ENCODE assay signal across 15 cellular contexts in genomic region chr17:9401434-9401833, GRCh38.
DNase-seq lines count a peak whose midpoint lies in the region; ATAC-seq and TF ChIP-seq lines count a peak whose summit lies in the region.
"Had no signal": no experiment of that assay in that cellular context is flagged by ENCODE, and none has a peak within 500 bp of the region (broad histone marks: within the 10 kb centered on the region; RNA-seq: fewer than 3 reads in every experiment).

No MANE protein-coding gene starts in this region.

- H3K27ac Mint-ChIP-seq in endodermal cell: no peak overlapping the region
- H3K27ac Mint-ChIP-seq: activated T-cell treated with anti-CD3 and anti-CD28 coated beads, Interleukin-2, amount 50 U/mL, for 72 hours had no signal

- H3K9me3 ChIP-seq in PC-9 (ENCODE audit: insufficient read depth, low read depth) (no peaks in the 10 kb centered on the region), psoas muscle (no peaks in the 10 kb centered on the region), endodermal cell (ENCODE audit: control insufficient read depth, low read length) (no peaks in the 10 kb centered on the region)

- BruUV-seq in PC-9 (replicated peaks; lab: Mats Ljungman, UMichigan): no TSS peak

- 0 out of 2 replicates have a peak overlapping the region, but pooled peaks have one; percentile 6 for H3K27ac ChIP-seq in PC-9
- peak overlapping the region; percentile 27 for H3K27ac ChIP-seq in psoas muscle
- H3K27ac ChIP-seq in endodermal cell (ENCODE audit: low read depth, low read length): no peak overlapping the region
- H3K27ac ChIP-seq: HL-60 had no signal

- TF ChIP-seq CTCF in PC-9 (conservative IDR thresholded peaks at IDR 0.05) (no peak), psoas muscle (IDR thresholded peaks at IDR 0.05) (no peak), endodermal cell (conservative IDR thresholded peaks at IDR 0.05) (no peak)

- peaks cover 10% of the 10 kb centered on the region for H3K9me3 Mint-ChIP-seq in endodermal cell

- H3K36me3 ChIP-seq in PC-9 (ENCODE audit: low read depth) (no peaks in the 10 kb centered on the region), psoas muscle (ENCODE audit: insufficient read depth in 1 of 2, low read depth in 1 of 2) (no peaks in the 10 kb centered on the region), endodermal cell (ENCODE audit: control insufficient read depth, insufficient read depth, low read length) (no peaks in the 10 kb centered on the region)

- intact Hi-C loops in PC-9 (cut with micrococcal nuclease; ENCODE audit: unreplicated experiment) (loop anchor here (10.0 kb wide), 2 partner anchors 287 to 407 kb away; no protein-coding TSS in a partner anchor), psoas muscle (cut with DNase I) (loop anchor here in 1 of 2 donors (5.0 kb wide), 1 partner anchor 121 kb away; no protein-coding TSS in a partner anchor)

- H3K4me3 Mint-ChIP-seq in endodermal cell: no peak overlapping the region
- H3K4me3 Mint-ChIP-seq: activated T-cell treated with anti-CD3 and anti-CD28 coated beads, Interleukin-2, amount 50 U/mL, for 72 hours had no signal

- peak; percentile 31 for DNase-seq in HCEC 1CT
- DNase-seq in PC-9: peak; percentile 18 to 65
- peak; percentile 16 for DNase-seq in fibroblast of peridontal ligament (ENCODE audit: extremely low read depth)
- DNase-seq in psoas muscle: no peak
- DNase-seq in NCI-H510A (lab: John Stamatoyannopoulos, UW): no peak
- DNase-seq in endodermal cell: no peak
- DNase-seq: activated T-cell treated with anti-CD3 and anti-CD28 coated beads, Interleukin-2, amount 50 U/mL, for 72 hours; aorta; NCI-H1417 treated with DMSO at 0.1 percent for 48 hours; NCI-H82; right cardiac atrium; substantia nigra had no signal

- ATAC-seq in psoas muscle (peak; percentile 82 to 96 (median 86)), GM21825 (IDR thresholded peaks at IDR 0.05; ENCODE audit: unreplicated experiment) (no peak), HG02870 (IDR thresholded peaks at IDR 0.05; ENCODE audit: unreplicated experiment) (no peak)
- ATAC-seq: activated T-cell treated with anti-CD3 and anti-CD28 coated beads, Interleukin-2, amount 50 U/mL, for 72 hours; right cardiac atrium had no signal

- H3K4me1 ChIP-seq in PC-9 (replicated peaks; ENCODE audit: insufficient read depth) (no peaks in the 10 kb centered on the region), psoas muscle (peaks cover 7% of the 10 kb centered on the region), endodermal cell (ENCODE audit: control insufficient read depth, insufficient read depth, low read length) (no peaks in the 10 kb centered on the region)

- POLR2A ChIA-PET in PC-9 (lab: Charles Lee; ENCODE audit: unreplicated experiment): no interaction called here

- no peak overlapping the region for H3K4me3 ChIP-seq in PC-9
- H3K4me3 ChIP-seq in psoas muscle: no peak overlapping the region
- no peak overlapping the region for H3K4me3 ChIP-seq in endodermal cell (ENCODE audit: low read length)

- H4K20me1 ChIP-seq in PC-9 (ENCODE audit: insufficient read depth): no peaks in the 10 kb centered on the region

- WGBS in psoas muscle, 3 donors: 25 to 38% (median 30%) methylated on average over 4 of the region's 4 CpGs
- WGBS in endodermal cell (ENCODE audit: insufficient coverage in 1 of 2, insufficient read length in 1 of 2), 2 experiments: 86 to 95% methylated on average over 3 to 4 of the region's 4 CpGs

- CTCF ChIA-PET in PC-9 (lab: Charles Lee): no interaction called here

- H3K9me2 ChIP-seq in PC-9 (ENCODE audit: insufficient read depth): no peaks in the 10 kb centered on the region

- H2AFZ ChIP-seq in PC-9: no peak overlapping the region

- no peaks in the 10 kb centered on the region for H3K27me3 Mint-ChIP-seq in endodermal cell (ENCODE audit: insufficient read depth)

- no peaks in the 10 kb centered on the region; the same call in 1 of the 2 replicates for H3F3A ChIP-seq in PC-9 (ENCODE audit: insufficient read depth, low read depth)

- H3K79me2 ChIP-seq in PC-9 (ENCODE audit: low read depth): no peaks in the 10 kb centered on the region

- H3K4me2 ChIP-seq in PC-9: no peak overlapping the region

- peaks cover 16% of the 10 kb centered on the region for H3K36me3 Mint-ChIP-seq in endodermal cell (ENCODE audit: low read depth)

- H3K9ac ChIP-seq in endodermal cell (ENCODE audit: extremely low read depth, low read length, poor library complexity, severe bottlenecking): no peak overlapping the region

- peaks cover 2% of the 10 kb centered on the region for H3K4me1 Mint-ChIP-seq in endodermal cell

- H3K27me3 ChIP-seq in PC-9 (ENCODE audit: insufficient read depth, low read depth) (no peaks in the 10 kb centered on the region), psoas muscle (ENCODE audit: insufficient read depth in 3 of 3, low read length in 2 of 3) (no peaks in the 10 kb centered on the region), endodermal cell (ENCODE audit: control insufficient read depth, insufficient read depth, low read length, poor library complexity, severe bottlenecking) (no peaks in the 10 kb centered on the region)

Comparison
In these comparisons a context has a peak if more than half of its experiments do, and no peak if none do; other contexts are left out.
1. DNase-seq: peak in HCEC 1CT (single experiment), PC-9 (2 of 2) and fibroblast of peridontal ligament (single experiment); none in psoas muscle (0 of 2), NCI-H510A (single experiment) and endodermal cell (single experiment).
2. ATAC-seq: peak in psoas muscle (4 of 4); none in GM21825 (single experiment) and HG02870 (single experiment).